30 cellular contexts compared by ENCODE assay signal in genomic region chr4:112196446-112196845, GRCh38.
"Had no signal": no experiment of that assay in that cellular context is flagged by ENCODE, and none has a peak within 500 bp of the region (broad histone marks: within the 10 kb centered on the region; RNA-seq: fewer than 3 reads in every experiment).

No MANE protein-coding gene starts in this region.

- DNase-seq: activated CD4-positive, alpha-beta memory T cell treated with anti-CD3 and anti-CD28 coated beads, Interleukin-2, amount 10 ng/mL, durations not matched to agents 7 days and 5 days; activated CD4-positive, alpha-beta T cell treated with anti-CD3 and anti-CD28 coated beads for 1 hour; activated CD4-positive, alpha-beta T cell treated with anti-CD3 and anti-CD28 coated beads for 4 hours; activated CD4-positive, alpha-beta T cell treated with anti-CD3 and anti-CD28 coated beads, Interleukin-2, amount 10 ng/mL, durations not matched to agents 7 days and 5 days; activated CD4-positive, alpha-beta T cell treated with anti-CD3 and anti-CD28 coated beads, Interleukin-2, amount 50 U/mL, for 4 hours; activated CD8-positive, alpha-beta memory T cell treated with anti-CD3 and anti-CD28 coated beads, Interleukin-2, amount 50 U/mL, for 48 hours; activated gamma-delta T cell; activated naive CD4-positive, alpha-beta T cell; activated naive CD4-positive, alpha-beta T cell treated with anti-CD3 and anti-CD28 coated beads, Interleukin-2, amount 10 ng/mL, durations not matched to agents 7 days and 5 days; activated naive CD8-positive, alpha-beta T cell treated with anti-CD3 and anti-CD28 coated beads, Interleukin-2, amount 10 ng/mL, durations not matched to agents 7 days and 5 days; activated T-cell treated with anti-CD3 and anti-CD28 coated beads for 4 hours; activated T-cell treated with anti-CD3 and anti-CD28 coated beads, Interleukin-2, amount 50 U/mL, for 24 hours; activated T-cell treated with anti-CD3 and anti-CD28 coated beads, Interleukin-2, amount 50 U/mL, for 72 hours; central memory CD4-positive, alpha-beta T cell; cerebellar nuclear complex; colonic mucosa; effector CD8-positive, alpha-beta T cell; esophagus squamous epithelium; foreskin fibroblast; head of caudate nucleus; T-helper 2 cell had no signal

- H3K9me3 ChIP-seq: ascending aorta, breast epithelium, colonic mucosa, esophagus squamous epithelium had no signal

- ATAC-seq: activated naive CD4-positive, alpha-beta T cell treated with anti-CD3 and anti-CD28 coated beads, Interleukin-2, amount 50 U/mL, for 72 hours; activated T-cell treated with anti-CD3 and anti-CD28 coated beads, Interleukin-2, amount 50 U/mL, for 72 hours; WTC11 had no signal

- H3K27ac ChIP-seq: ascending aorta, breast epithelium, cardiac muscle cell, colonic mucosa, epithelial cell of prostate, esophagus squamous epithelium had no signal

- H3K27me3 ChIP-seq: ascending aorta, breast epithelium, cardiac muscle cell, colonic mucosa, esophagus squamous epithelium had no signal

- H3K36me3 ChIP-seq: ascending aorta, breast epithelium, cardiac muscle cell, colonic mucosa, esophagus squamous epithelium had no signal

- FAIRE-seq: endometrium, endothelial cell of umbilical vein, frontal cortex had no signal

- H3K4me1 ChIP-seq: ascending aorta, breast epithelium, colonic mucosa, esophagus squamous epithelium had no signal

- H3K4me3 ChIP-seq: ascending aorta, breast epithelium, cardiac muscle cell, colonic mucosa, esophagus squamous epithelium had no signal
